Comparison of ENCODE assay signal across 12 cellular contexts in genomic region chr1:234719454-234720258, GRCh38.
A peak's percentile ranks its signal among the peaks of the same experiment; 100 is the strongest.
DNase-seq lines count a peak whose midpoint lies in the region; TF ChIP-seq lines count a peak whose summit lies in the region.
"Had no signal": no experiment of that assay in that cellular context is flagged by ENCODE, and none has a peak within 500 bp of the region (broad histone marks: within the 10 kb centered on the region; RNA-seq: fewer than 3 reads in every experiment).

No MANE protein-coding gene starts in this region.

- H3K27me3 Mint-ChIP-seq in endothelial cell (ENCODE audit: unreplicated experiment) (peaks cover 21% of the 10 kb centered on the region), neural crest cell (ENCODE audit: low read depth) (no peaks in the 10 kb centered on the region), type B pancreatic cell (peaks cover 5% of the 10 kb centered on the region), CD14-positive monocyte (ENCODE audit: low read depth in 3 of 3) (peaks cover 0 to 6% (median 2%) of the 10 kb centered on the region in 3 donors)
- H3K27me3 Mint-ChIP-seq: activated CD4-positive, alpha-beta memory T cell treated with anti-CD3 and anti-CD28 coated beads, Interleukin-2, amount 10 ng/mL, durations not matched to agents 7 days and 5 days had no signal

- H3K27ac Mint-ChIP-seq in endothelial cell (ENCODE audit: unreplicated experiment) (peak overlapping the region; percentile 99), neural crest cell (ENCODE audit: unreplicated experiment) (peak overlapping the region; percentile 65), type B pancreatic cell (peak overlapping the region; percentile 99), CD14-positive monocyte (peak overlapping the region in 1 of 7 donors; percentile 71)
- H3K27ac Mint-ChIP-seq: activated CD4-positive, alpha-beta memory T cell treated with anti-CD3 and anti-CD28 coated beads, Interleukin-2, amount 10 ng/mL, durations not matched to agents 7 days and 5 days had no signal

- peak; percentile 24 for DNase-seq in activated effector memory CD4-positive, alpha-beta T cell treated with anti-CD3 and anti-CD28 coated beads, Interleukin-2, amount 50 U/mL, for 16 hours
- no peak for DNase-seq in activated effector memory CD4-positive, alpha-beta T cell treated with Interleukin-2 at 50 U/mL for 16 hours
- DNase-seq in endothelial cell (ENCODE audit: low spot score), result no peak
- no peak for DNase-seq in neural crest cell (ENCODE audit: low read depth, low spot score)
- DNase-seq in type B pancreatic cell (ENCODE audit: extremely low spot score, unreplicated experiment), result no peak
- no peak for DNase-seq in activated CD4-positive, CD25-positive, alpha-beta regulatory T cell treated with anti-CD3 and anti-CD28 coated beads, Interleukin-2, amount 50 U/mL, for 72 hours
- no peak for DNase-seq in CD14-positive monocyte (ENCODE audit: low spot score)
- DNase-seq in stimulated activated CD4-positive, alpha-beta T cell treated with anti-CD3 and anti-CD28 coated beads, Interleukin-1b, Interleukin-23, amount 100 ng/mL, for 48 hours, result no peak
- DNase-seq: activated CD4-positive, alpha-beta memory T cell treated with anti-CD3 and anti-CD28 coated beads, Interleukin-2, amount 10 ng/mL, durations not matched to agents 7 days and 5 days; amygdala; NCI-H2171; spleen had no signal

- no peaks in the 10 kb centered on the region for H3K9me3 Mint-ChIP-seq in endothelial cell (ENCODE audit: unreplicated experiment)
- H3K9me3 Mint-ChIP-seq in neural crest cell, result no peaks in the 10 kb centered on the region
- H3K9me3 Mint-ChIP-seq in type B pancreatic cell, result peaks cover 4% of the 10 kb centered on the region
- no peaks in the 10 kb centered on the region for H3K9me3 Mint-ChIP-seq in CD14-positive monocyte
- H3K9me3 Mint-ChIP-seq: activated CD4-positive, alpha-beta memory T cell treated with anti-CD3 and anti-CD28 coated beads, Interleukin-2, amount 10 ng/mL, durations not matched to agents 7 days and 5 days had no signal

- H3K4me1 Mint-ChIP-seq in endothelial cell (ENCODE audit: unreplicated experiment) (peaks cover 90% of the 10 kb centered on the region), neural crest cell (peaks cover 93% of the 10 kb centered on the region), type B pancreatic cell (ENCODE audit: unreplicated experiment) (peaks cover 84% of the 10 kb centered on the region), CD14-positive monocyte (peaks cover 65% of the 10 kb centered on the region)

- TF ChIP-seq CTCF in endothelial cell (IDR thresholded peaks at IDR 0.05; ENCODE audit: unreplicated experiment), result no peak
- no peak for TF ChIP-seq CTCF in neural crest cell (conservative IDR thresholded peaks at IDR 0.05)
- no peak for TF ChIP-seq CTCF in type B pancreatic cell (conservative IDR thresholded peaks at IDR 0.05)
- no peak for TF ChIP-seq CTCF in CD14-positive monocyte (IDR thresholded peaks at IDR 0.05)

- H3K4me3 Mint-ChIP-seq in endothelial cell (ENCODE audit: unreplicated experiment), result no peak overlapping the region
- H3K4me3 Mint-ChIP-seq in neural crest cell, result peak overlapping the region; percentile 61
- peak overlapping the region; percentile 40 for H3K4me3 Mint-ChIP-seq in type B pancreatic cell
- no peak overlapping the region for H3K4me3 Mint-ChIP-seq in CD14-positive monocyte
- H3K4me3 Mint-ChIP-seq: activated CD4-positive, alpha-beta memory T cell treated with anti-CD3 and anti-CD28 coated beads, Interleukin-2, amount 10 ng/mL, durations not matched to agents 7 days and 5 days had no signal

- H3K36me3 Mint-ChIP-seq in endothelial cell (ENCODE audit: low read depth, unreplicated experiment) (no peaks in the 10 kb centered on the region), neural crest cell (ENCODE audit: low read depth) (no peaks in the 10 kb centered on the region), type B pancreatic cell (no peaks in the 10 kb centered on the region), CD14-positive monocyte (no peaks in the 10 kb centered on the region)

- intact Hi-C loops in CD14-positive monocyte (cut with micrococcal nuclease), result loop anchor here (5.0 to 10.0 kb wide), 6 partner anchors 37 to 355 kb away; partner anchors contain the start of gene IRF2BP2 (in 1 of the 2)

Comparison
In these comparisons a context has a peak if more than half of its experiments do, and no peak if none do; other contexts are left out.
1. H3K4me3 Mint-ChIP-seq: peak in neural crest cell (single experiment) and type B pancreatic cell (single experiment); none in endothelial cell (single experiment) and CD14-positive monocyte (0 of 2).